ENCODE assay signal across 8 cellular contexts in genomic region chr4:173538903-173539445, GRCh38. TPM values are rescaled to one million over a fixed set of nuclear protein-coding genes. Genes with fewer than 3 reads are reported as not detected.
DNase-seq lines count a peak whose midpoint lies in the region; ATAC-seq and TF ChIP-seq lines count a peak whose summit lies in the region.

No MANE protein-coding gene starts in this region.

- no peak for TF ChIP-seq POLR2A in GM18505 (IDR thresholded peaks at IDR 0.05; ENCODE audit: borderline replicate concordance, extremely low read depth, insufficient read depth, insufficient read length)

- TF ChIP-seq CTCF in AG04449 (IDR thresholded peaks at IDR 0.05; ENCODE audit: insufficient read depth, low read length, missing control alignments) = no peak
- no peak for TF ChIP-seq CTCF in colonic mucosa (IDR thresholded peaks at IDR 0.05)

- DNase-seq in AG04449 (ENCODE audit: low read depth, low spot score) (no peak), colonic mucosa (no peak), NCI-H2029 (lab: John Stamatoyannopoulos, UW) (no peak), NCI-H128 (lab: John Stamatoyannopoulos, UW; ENCODE audit: unreplicated experiment) (no peak), amygdala (lab: John Stamatoyannopoulos, UW) (no peak)
- DNase-seq in naive thymus-derived CD8-positive, alpha-beta T cell = no peak

- no peaks in the 10 kb centered on the region for H3K9me3 ChIP-seq in colonic mucosa

- H3K27me3 ChIP-seq in colonic mucosa = peaks cover 56% of the 10 kb centered on the region

- H3K36me3 ChIP-seq in colonic mucosa = no peaks in the 10 kb centered on the region

- H3K27me3 Mint-ChIP-seq in naive thymus-derived CD8-positive, alpha-beta T cell = peaks cover 56 to 83% (median 78%) of the 10 kb centered on the region in 5 donors

- intact Hi-C loops in colonic mucosa (cut with DNase I) = no loop called here

- ATAC-seq in HG02759 (IDR thresholded peaks at IDR 0.05; ENCODE audit: unreplicated experiment) (peak; percentile 29), GM18505 (IDR thresholded peaks at IDR 0.05; ENCODE audit: unreplicated experiment) (no peak)
- ATAC-seq in naive thymus-derived CD8-positive, alpha-beta T cell = peak in 1 of 2 donors; percentile 5

- CTCF ChIA-PET in AG04449 (lab: Yijun Ruan, JAX) = interaction anchor here (1.4 kb wide), 1 partner anchor 11 kb away, joined by 3 read pairs; no protein-coding TSS in a partner anchor

- no peak overlapping the region for H3K27ac ChIP-seq in colonic mucosa

- peaks cover 5% of the 10 kb centered on the region for H3K4me1 ChIP-seq in colonic mucosa

- H3K36me3 Mint-ChIP-seq in naive thymus-derived CD8-positive, alpha-beta T cell = peaks cover 0 to 6% (median 2%) of the 10 kb centered on the region in 3 donors

- no peak overlapping the region for H3K27ac Mint-ChIP-seq in naive thymus-derived CD8-positive, alpha-beta T cell

- peak overlapping the region; percentile 46 for H3K4me3 ChIP-seq in AG04449 (ENCODE audit: low read depth, low read length)
- peak overlapping the region; percentile 16 for H3K4me3 ChIP-seq in colonic mucosa

- peaks cover 0 to 19% (median 9%) of the 10 kb centered on the region in 9 donors for H3K9me3 Mint-ChIP-seq in naive thymus-derived CD8-positive, alpha-beta T cell

- peaks cover 13 to 22% (median 16%) of the 10 kb centered on the region in 4 donors for H3K4me1 Mint-ChIP-seq in naive thymus-derived CD8-positive, alpha-beta T cell

- peak overlapping the region in 1 of 2 donors; percentile 28 for H3K9ac ChIP-seq in colonic mucosa (ENCODE audit: low read depth in 2 of 2, low read length in 2 of 2)

- H3K4me3 Mint-ChIP-seq in naive thymus-derived CD8-positive, alpha-beta T cell = peak overlapping the region; percentile 60 to 88 (median 81)

- POLR2A ChIA-PET in AG04449 (lab: Yijun Ruan, JAX) = interaction anchor here (1.3 kb wide), 1 partner anchor 9 kb away, joined by 6 read pairs; the partner anchor contains the start of gene HAND2
- POLR2A ChIA-PET in naive thymus-derived CD8-positive, alpha-beta T cell (lab: Charles Lee) = no interaction called here

RNA-seq across cellular contexts. Expression of gene HAND2, which starts 8.9 kb away (rescaled TPM):
- total RNA-seq in colonic mucosa = 1 to 10 TPM; 1.6 to 9.4 TPM
- total RNA-seq in naive thymus-derived CD8-positive, alpha-beta T cell = not detected
- not detected for polyA plus RNA-seq in naive thymus-derived CD8-positive, alpha-beta T cell
